Comparison of ENCODE assay signal across 11 cellular contexts in genomic region chr1:221117548-221117951, GRCh38.
DNase-seq lines count a peak whose midpoint lies in the region; ATAC-seq, FAIRE-seq and TF ChIP-seq lines count a peak whose summit lies in the region.
"Had no signal": no experiment of that assay in that cellular context is flagged by ENCODE, and none has a peak within 500 bp of the region (broad histone marks: within the 10 kb centered on the region; RNA-seq: fewer than 3 reads in every experiment).

No MANE protein-coding gene starts in this region.

- peak; percentile 96 for FAIRE-seq in kidney (lab: Jason Lieb, UNC)
- FAIRE-seq: A204.1, GM12892 had no signal

- H3K27me3 ChIP-seq in thyroid gland = no peaks in the 10 kb centered on the region

- no peak overlapping the region for H3K9ac ChIP-seq in kidney (ENCODE audit: low read length in 2 of 2)

- H3K36me3 ChIP-seq in kidney (ENCODE audit: control insufficient read depth in 1 of 2, insufficient read depth in 2 of 2, low read length in 2 of 2) = no peaks in the 10 kb centered on the region
- H3K36me3 ChIP-seq in thyroid gland = no peaks in the 10 kb centered on the region

- peaks cover 7 to 13% of the 10 kb centered on the region in 2 donors for H3K4me1 ChIP-seq in kidney (ENCODE audit: control insufficient read depth in 1 of 2, insufficient read depth in 1 of 2, low read depth in 1 of 2, low read length in 2 of 2)
- peaks cover 10 to 28% of the 10 kb centered on the region in 2 donors for H3K4me1 ChIP-seq in thyroid gland

- H3K27ac ChIP-seq in kidney (ENCODE audit: low read depth in 2 of 2, low read length in 2 of 2) = peak overlapping the region; percentile 6 to 36
- peak overlapping the region in 2 of 3 donors; percentile 25 to 61 for H3K27ac ChIP-seq in thyroid gland

- TF ChIP-seq CTCF in astrocyte of the spinal cord (IDR thresholded peaks at IDR 0.05; ENCODE audit: low read depth, low read length) (no peak), kidney (IDR thresholded peaks at IDR 0.05; ENCODE audit: borderline replicate concordance, extremely low read depth, insufficient read depth) (no peak), thyroid gland (IDR thresholded peaks at IDR 0.05) (no peak)

- in situ Hi-C loops in astrocyte of the spinal cord (cut with HindIII; ENCODE audit: low sequenced_read_pairs) = no loop called here

- H3K4me3 ChIP-seq in astrocyte of the spinal cord (ENCODE audit: low read depth, low read length) (no peak overlapping the region), kidney (ENCODE audit: low read length in 2 of 2) (no peak overlapping the region), thyroid gland (replicated peaks in 1 of 3) (no peak overlapping the region)

- DNase-seq in NCI-H1092 treated with DMSO at 0.1 percent for 48 hours (lab: John Stamatoyannopoulos, UW) (peak; percentile 21), NCI-H1092 (lab: John Stamatoyannopoulos, UW) (no peak), astrocyte of the spinal cord (ENCODE audit: low read depth, low spot score) (peak; percentile 95), kidney (peak; percentile 92), thyroid gland (peak; percentile 52 to 57), DMS 273 (lab: John Stamatoyannopoulos, UW; ENCODE audit: unreplicated experiment) (no peak), OCI-M1 (lab: John Stamatoyannopoulos, UW) (no peak)
- DNase-seq: H9 had no signal

- peaks cover 0 to 4% of the 10 kb centered on the region in 2 donors for H3K9me3 ChIP-seq in kidney (ENCODE audit: control insufficient read depth in 1 of 2, low read length in 2 of 2)
- H3K9me3 ChIP-seq in thyroid gland = no peaks in the 10 kb centered on the region

- no peak for TF ChIP-seq POLR2A in thyroid gland (IDR thresholded peaks at IDR 0.05)

- no peak for ATAC-seq in HG03097 (IDR thresholded peaks at IDR 0.05; ENCODE audit: low FRiP score, unreplicated experiment)

- intact Hi-C loops in kidney (cut with DNase I) (no loop called here), thyroid gland (cut with DNase I) (no loop called here)

- 31 to 51% methylated on average over 3 of the region's 3 CpGs for WGBS in thyroid gland, 2 donors

Comparison
In these comparisons a context has a peak if more than half of its experiments do, and no peak if none do; other contexts are left out.
1. DNase-seq: peak in NCI-H1092 treated with DMSO at 0.1 percent for 48 hours (single experiment), astrocyte of the spinal cord (single experiment), kidney (single experiment) and thyroid gland (2 of 2); none in NCI-H1092 (single experiment), DMS 273 (single experiment) and OCI-M1 (single experiment).